Comparison of ENCODE assay signal across 14 cellular contexts in the genomic region with DNA sequence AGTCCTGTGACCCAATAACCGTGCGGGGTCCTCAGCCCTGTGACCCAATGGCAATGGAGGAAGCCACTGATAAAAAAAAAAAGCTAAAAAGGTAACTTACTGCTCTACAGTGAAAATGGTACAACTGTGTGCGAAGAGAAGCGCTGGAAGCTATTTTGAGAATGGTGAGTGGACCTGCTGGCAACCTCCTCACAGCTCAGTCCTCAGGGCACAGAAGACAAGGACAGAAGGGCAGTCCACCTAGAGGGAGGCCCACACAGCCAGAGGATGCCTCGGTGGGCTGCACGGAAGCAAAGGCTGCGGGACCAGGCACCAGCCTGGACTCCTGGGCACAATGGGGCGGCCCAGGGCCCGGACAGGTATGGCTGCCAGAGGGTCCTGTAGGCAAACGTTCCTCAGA.
"Had no signal": no experiment of that assay in that cellular context is flagged by ENCODE, and none has a peak within 500 bp of the region (broad histone marks: within the 10 kb centered on the region; RNA-seq: fewer than 3 reads in every experiment).

No MANE protein-coding gene starts in this region.

- H3K27me3 Mint-ChIP-seq: activated CD4-positive, alpha-beta memory T cell treated with anti-CD3 and anti-CD28 coated beads, Interleukin-2, amount 10 ng/mL, durations not matched to agents 7 days and 5 days had no signal

- H3K4me3 ChIP-seq: right lobe of liver, thoracic aorta, vagina had no signal

- H3K9me3 Mint-ChIP-seq: activated CD4-positive, alpha-beta memory T cell treated with anti-CD3 and anti-CD28 coated beads, Interleukin-2, amount 10 ng/mL, durations not matched to agents 7 days and 5 days; natural killer cell had no signal

- ATAC-seq: activated CD4-positive, CD25-positive, alpha-beta regulatory T cell treated with anti-CD3 and anti-CD28 coated beads, Interleukin-2, amount 50 U/mL, for 24 hours; natural killer cell; right lobe of liver had no signal

- H3K27me3 ChIP-seq: right lobe of liver, vagina had no signal

- DNase-seq: activated CD4-positive, alpha-beta memory T cell treated with anti-CD3 and anti-CD28 coated beads, Interleukin-2, amount 10 ng/mL, durations not matched to agents 7 days and 5 days; activated CD8-positive, alpha-beta memory T cell treated with anti-CD3 and anti-CD28 coated beads, Interleukin-2, amount 50 U/mL, for 48 hours; caudate nucleus; cortex of kidney; effector CD8-positive, alpha-beta T cell; left cardiac atrium; natural killer cell; right lobe of liver; stimulated activated CD4-positive, alpha-beta T cell treated with anti-CD3 and anti-CD28 coated beads, Interleukin-12 subunit alpha, Interleukin-12 subunit beta, amount 100 ng/mL, for 4 hours; stimulated activated naive CD4-positive, alpha-beta T cell treated with Interleukin-2 at 50 U/mL for 16 hours; SW 1271 had no signal

- H3K9me3 ChIP-seq: right lobe of liver, thoracic aorta, vagina had no signal

- H3K4me3 Mint-ChIP-seq: activated CD4-positive, alpha-beta memory T cell treated with anti-CD3 and anti-CD28 coated beads, Interleukin-2, amount 10 ng/mL, durations not matched to agents 7 days and 5 days; natural killer cell had no signal

- H3K27ac ChIP-seq: right lobe of liver, thoracic aorta, vagina had no signal
